1 cellular context compared by ENCODE assay signal in genomic region chr2:189709761-189710160, GRCh38.
TF ChIP-seq lines count a peak whose summit lies in the region.

No MANE protein-coding gene starts in this region.

TF ChIP-seq in SK-N-SH, 30 proteins besides CTCF, POLR2A, EP300 and RAD21:
- TF ChIP-seq MAX (IDR thresholded peaks at IDR 0.05; ENCODE audit: low read depth): no peak
- TF ChIP-seq CHD2 (IDR thresholded peaks at IDR 0.05; ENCODE audit: low read length, partially characterized antibody): no peak
- no peak for TF ChIP-seq TCF12 (IDR thresholded peaks at IDR 0.05)
- no peak for TF ChIP-seq ELF1 (IDR thresholded peaks at IDR 0.05)
- TF ChIP-seq SIN3A (IDR thresholded peaks at IDR 0.05; ENCODE audit: borderline replicate concordance, low read depth, low read length): no peak
- TF ChIP-seq TAF1 (IDR thresholded peaks at IDR 0.05; ENCODE audit: borderline replicate concordance, low read depth, low read length): no peak
- no peak for TF ChIP-seq REST (IDR thresholded peaks at IDR 0.05; ENCODE audit: low read depth, low read length)
- TF ChIP-seq RFX5 (IDR thresholded peaks at IDR 0.05; ENCODE audit: low read length): no peak
- TF ChIP-seq TEAD4 (IDR thresholded peaks at IDR 0.05; ENCODE audit: borderline replicate concordance, insufficient read depth): no peak
- no peak for TF ChIP-seq JUND (IDR thresholded peaks at IDR 0.05)
- TF ChIP-seq POLR2AphosphoS5 (IDR thresholded peaks at IDR 0.05; ENCODE audit: low read depth, low read length): no peak
